ENCODE assay signal across 22 cellular contexts in genomic region chr11:6648505-6648904, GRCh38. TPM values are rescaled to one million over a fixed set of nuclear protein-coding genes. Genes with fewer than 3 reads are reported as not detected.
A peak's percentile ranks its signal among the peaks of the same experiment; 100 is the strongest.
DNase-seq lines count a peak whose midpoint lies in the region; ATAC-seq and TF ChIP-seq lines count a peak whose summit lies in the region.
"Had no signal": no experiment of that assay in that cellular context is flagged by ENCODE, and none has a peak within 500 bp of the region (broad histone marks: within the 10 kb centered on the region; RNA-seq: fewer than 3 reads in every experiment).

No MANE protein-coding gene starts in this region.

- no peak overlapping the region for H4K5ac ChIP-seq in IMR-90 (ENCODE audit: low read depth, low read length)

- intact Hi-C loops in IMR-90 (cut with micrococcal nuclease), result no loop called here
- intact Hi-C loops in colonic mucosa (cut with DNase I), result loop anchor here (5.0 kb wide), 1 partner anchor 34 kb away; the partner anchor contains the start of gene MRPL17

- WGBS in IMR-90 (ENCODE audit: extremely low coverage in 2 of 2, insufficient read length in 1 of 2), 2 experiments, result no CpG with 5 or more reads among the region's 1 CpG
- WGBS in smooth muscle cell (ENCODE audit: low lambda C conversion rate), result 81% methylated on average over 1 of the region's 1 CpG

- peak overlapping the region in 7 of 11 experiments; percentile 77 to 89 (median 85); a peak in 11 of 22 replicates for H3K27ac ChIP-seq in BLaER1 treated with 17β-estradiol and CSF1 and Interleukin-3, amounts not matched to agents 10 nM and 100 nM
- H3K27ac ChIP-seq in IMR-90 (ENCODE audit: insufficient read depth, low read length) (no peak overlapping the region), colonic mucosa (peak overlapping the region; percentile 64), smooth muscle cell (ENCODE audit: low read depth) (peak overlapping the region; percentile 73)
- H3K27ac ChIP-seq: neural progenitor cell, PC-9 had no signal

- no peak overlapping the region for H2BK120ac ChIP-seq in IMR-90 (ENCODE audit: low read depth, low read length)

- H3K14ac ChIP-seq in IMR-90 (replicated peaks; ENCODE audit: low read depth, low read length), result no peak overlapping the region

- TF ChIP-seq CTCF in IMR-90 (conservative IDR thresholded peaks at IDR 0.05; ENCODE audit: low read depth, low read length) (no peak), colonic mucosa (IDR thresholded peaks at IDR 0.05) (no peak), smooth muscle cell (IDR thresholded peaks at IDR 0.05; ENCODE audit: borderline replicate concordance, insufficient read depth, poor library complexity, severe bottlenecking) (no peak), BE2C (IDR thresholded peaks at IDR 0.05; ENCODE audit: low read depth, low read length) (no peak)

- H3K9me3 ChIP-seq in BLaER1 treated with 17β-estradiol and CSF1 and Interleukin-3, amounts not matched to agents 10 nM and 100 nM (replicated peaks in 1 of 11), result no peaks in the 10 kb centered on the region
- H3K9me3 ChIP-seq in IMR-90 (ENCODE audit: control insufficient read depth, insufficient read depth, low read length) (no peaks in the 10 kb centered on the region), colonic mucosa (no peaks in the 10 kb centered on the region), smooth muscle cell (replicated peaks; ENCODE audit: low read depth) (no peaks in the 10 kb centered on the region), BE2C (no peaks in the 10 kb centered on the region)
- H3K9me3 ChIP-seq: gastrocnemius medialis, lower lobe of right lung had no signal

- no peak for ATAC-seq in IMR-90 (ENCODE audit: low read depth)
- no peak for ATAC-seq in GM19467 (IDR thresholded peaks at IDR 0.05; ENCODE audit: unreplicated experiment)
- ATAC-seq: activated T-cell treated with anti-CD3 and anti-CD28 coated beads, Interleukin-2, amount 50 U/mL, for 72 hours; gastrocnemius medialis; HepG2; lower lobe of right lung had no signal

- H3K36me3 ChIP-seq in BLaER1 treated with 17β-estradiol and CSF1 and Interleukin-3, amounts not matched to agents 10 nM and 100 nM, result peaks cover 0 to 14% (median 0%) of the 10 kb centered on the region in 11 experiments; a peak in 3 of 22 replicates
- H3K36me3 ChIP-seq in IMR-90 (ENCODE audit: control insufficient read depth, insufficient read depth, low read length) (peaks cover 4% of the 10 kb centered on the region; the same call in 1 of the 2 replicates), colonic mucosa (no peaks in the 10 kb centered on the region), smooth muscle cell (ENCODE audit: low read depth) (no peaks in the 10 kb centered on the region), BE2C (no peaks in the 10 kb centered on the region)
- H3K36me3 ChIP-seq: gastrocnemius medialis, lower lobe of right lung, neural progenitor cell had no signal

- DNase-seq in IMR-90, result no peak
- no peak for DNase-seq in colonic mucosa
- no peak for DNase-seq in smooth muscle cell (lab: John Stamatoyannopoulos, UW; ENCODE audit: unreplicated experiment)
- no peak for DNase-seq in BE2C
- no peak for DNase-seq in NCI-H1092 treated with DMSO at 0.1 percent for 48 hours (lab: John Stamatoyannopoulos, UW)
- DNase-seq: activated CD4-positive, alpha-beta T cell treated with anti-CD3 and anti-CD28 coated beads for 48 hours; activated naive CD4-positive, alpha-beta T cell treated with anti-CD3 and anti-CD28 coated beads, Interleukin-2, amount 10 ng/mL, durations not matched to agents 7 days and 5 days; activated T-cell treated with anti-CD3 and anti-CD28 coated beads, Interleukin-2, amount 50 U/mL, for 72 hours; amniotic stem cell; CD4-positive, alpha-beta memory T cell; gastrocnemius medialis; lower lobe of right lung; NCI-H1105 treated with DMSO at 0.1 percent for 48 hours; NCI-H2029; NCI-H2227 treated with DMSO at 0.1 percent for 48 hours; NCI-H748 treated with DMSO at 0.1 percent for 48 hours; PC-9; SHP77 treated with DMSO at 0.1 percent for 48 hours had no signal

- H3K27me3 ChIP-seq in BLaER1 treated with 17β-estradiol and CSF1 and Interleukin-3, amounts not matched to agents 10 nM and 100 nM, result peaks cover 0 to 1% (median 0%) of the 10 kb centered on the region in 11 experiments; a peak in 4 of 22 replicates
- H3K27me3 ChIP-seq in IMR-90 (ENCODE audit: control insufficient read depth, insufficient read depth, low read length), result 0 out of 2 replicates have a peak, but pooled peaks cover 4% of the 10 kb centered on the region
- H3K27me3 ChIP-seq in colonic mucosa, result no peaks in the 10 kb centered on the region
- no peaks in the 10 kb centered on the region for H3K27me3 ChIP-seq in smooth muscle cell (ENCODE audit: low read depth)
- no peaks in the 10 kb centered on the region for H3K27me3 ChIP-seq in BE2C
- H3K27me3 ChIP-seq: gastrocnemius medialis had no signal

- H3K23ac ChIP-seq in IMR-90 (ENCODE audit: low read depth, low read length), result 0 out of 2 replicates have a peak overlapping the region, but pooled peaks have one; percentile 26

- H2AK9ac ChIP-seq in IMR-90 (replicated peaks; ENCODE audit: low read depth, low read length, poor library complexity), result no peak overlapping the region

- no peak overlapping the region for H2AFZ ChIP-seq in IMR-90 (replicated peaks; ENCODE audit: low read length, poor library complexity)
- H2AFZ ChIP-seq in smooth muscle cell (ENCODE audit: low read depth), result no peak overlapping the region
- H2AFZ ChIP-seq: neural progenitor cell, PC-9 had no signal

- H4K91ac ChIP-seq in IMR-90 (ENCODE audit: insufficient read depth, low read depth, low read length), result no peak overlapping the region

- peaks cover 29% of the 10 kb centered on the region for H3K9me1 ChIP-seq in IMR-90 (ENCODE audit: insufficient read depth, low read length)

- H3F3A ChIP-seq in smooth muscle cell (ENCODE audit: low read depth), result peaks cover 9% of the 10 kb centered on the region

- no peak overlapping the region for H2BK5ac ChIP-seq in IMR-90 (ENCODE audit: low read depth, low read length, poor library complexity, severe bottlenecking)

- no peak overlapping the region for H3K4ac ChIP-seq in IMR-90 (ENCODE audit: low read depth, low read length)

- H2AK5ac ChIP-seq in IMR-90 (ENCODE audit: low read depth, low read length), result no peak overlapping the region

- in situ Hi-C loops in IMR-90 (cut with MboI; ENCODE audit: low sequenced_read_pairs), result no loop called here

- H2BK15ac ChIP-seq in IMR-90 (ENCODE audit: low read depth, low read length), result no peak overlapping the region

- TF ChIP-seq POLR2A in IMR-90 (IDR thresholded peaks at IDR 0.05; ENCODE audit: low read depth, low read length), result no peak

- H3K79me1 ChIP-seq in IMR-90 (ENCODE audit: low read depth in 1 of 2, low read length in 2 of 2), result peaks cover 5 to 39% of the 10 kb centered on the region in 2 experiments; a peak in 3 of 4 replicates

- no TSS peak for BruUV-seq in IMR-90 (replicated peaks; lab: Mats Ljungman, UMichigan)

- no peak overlapping the region for H2BK20ac ChIP-seq in IMR-90 (ENCODE audit: low read depth, low read length)

- dilution Hi-C loops in IMR-90 (cut with HindIII; ENCODE audit: low sequenced_read_pairs, unreplicated experiment), result no loop called here

- H4K8ac ChIP-seq in IMR-90 (ENCODE audit: low read depth in 2 of 2, low read length in 2 of 2), result no peak overlapping the region

- H3K4me1 ChIP-seq in BLaER1 treated with 17β-estradiol and CSF1 and Interleukin-3, amounts not matched to agents 10 nM and 100 nM, result peaks cover 36 to 90% (median 65%) of the 10 kb centered on the region in 10 experiments
- H3K4me1 ChIP-seq in IMR-90 (ENCODE audit: control insufficient read depth, insufficient read depth, low read length) (peaks cover 16% of the 10 kb centered on the region), colonic mucosa (peaks cover 3% of the 10 kb centered on the region), smooth muscle cell (ENCODE audit: low read depth) (peaks cover 11% of the 10 kb centered on the region), BE2C (no peaks in the 10 kb centered on the region; the same call in 1 of the 2 replicates)

- POLR2A ChIA-PET in IMR-90 (lab: Charles Lee; ENCODE audit: unreplicated experiment), result no interaction called here

- H3K4me2 ChIP-seq in BLaER1 treated with 17β-estradiol and CSF1 and Interleukin-3, amounts not matched to agents 10 nM and 100 nM, result peak overlapping the region in 9 of 11 experiments; percentile 81 to 96 (median 91); a peak in 18 of 22 replicates
- no peak overlapping the region for H3K4me2 ChIP-seq in IMR-90 (ENCODE audit: low read depth, low read length)
- no peak overlapping the region for H3K4me2 ChIP-seq in smooth muscle cell
- H3K4me2 ChIP-seq: neural progenitor cell, PC-9 had no signal

- no peak overlapping the region for H3K18ac ChIP-seq in IMR-90 (ENCODE audit: low read depth, low read length)

- CTCF ChIA-PET in IMR-90 (lab: Yijun Ruan, JAX), result interaction anchor here (1.1 kb wide), 1 partner anchor 35 kb away, joined by 4 read pairs; the partner anchor contains the start of gene MRPL17

- no peak overlapping the region for H3K4me3 ChIP-seq in BLaER1 treated with 17β-estradiol and CSF1 and Interleukin-3, amounts not matched to agents 10 nM and 100 nM
- H3K4me3 ChIP-seq in IMR-90 (ENCODE audit: insufficient read depth, low read depth, low read length) (no peak overlapping the region), colonic mucosa (no peak overlapping the region), smooth muscle cell (no peak overlapping the region), BE2C (ENCODE audit: low read depth, low read length) (no peak overlapping the region)
- H3K4me3 ChIP-seq: gastrocnemius medialis, lower lobe of right lung, neural progenitor cell, PC-9 had no signal

- H3K56ac ChIP-seq in IMR-90 (ENCODE audit: extremely low read depth, insufficient read depth, low read length), result no peak overlapping the region

- H3K79me2 ChIP-seq in smooth muscle cell (ENCODE audit: low read depth), result peaks cover 45% of the 10 kb centered on the region

- no peak for TF ChIP-seq RAD21 in IMR-90 (IDR thresholded peaks at IDR 0.05; ENCODE audit: low read length)

- H4K20me1 ChIP-seq in BLaER1 treated with 17β-estradiol and CSF1 and Interleukin-3, amounts not matched to agents 10 nM and 100 nM, result peaks cover 0 to 7% (median 0%) of the 10 kb centered on the region in 11 experiments; a peak in 3 of 22 replicates
- H4K20me1 ChIP-seq in IMR-90 (ENCODE audit: insufficient read depth, low read length) (peaks cover 7% of the 10 kb centered on the region; the same call in 1 of the 2 replicates), smooth muscle cell (ENCODE audit: low read depth) (peaks cover 54% of the 10 kb centered on the region)

- no peak overlapping the region for H3K9ac ChIP-seq in BLaER1 treated with 17β-estradiol and CSF1 and Interleukin-3, amounts not matched to agents 10 nM and 100 nM
- H3K9ac ChIP-seq in IMR-90 (ENCODE audit: low read depth, low read length) (no peak overlapping the region), colonic mucosa (ENCODE audit: low read depth in 2 of 2, low read length in 2 of 2) (no peak overlapping the region), smooth muscle cell (ENCODE audit: low read depth) (no peak overlapping the region)
- H3K9ac ChIP-seq: neural progenitor cell had no signal

RNA-seq across cellular contexts. Expression of gene DCHS1, which starts 7.1 kb away (rescaled TPM):
- total RNA-seq in IMR-90 (2012; rRNA removed), result 1.4 and 1.7 TPM in 2 replicates
- polyA plus RNA-seq in IMR-90 (2012; rRNA removed), result 3.3 and 3.8 TPM in 2 replicates
- 2.0 and 3.8 TPM in 2 replicates for polyA plus RNA-seq in IMR-90 (2012; cell fraction: cytosol; rRNA removed)
- polyA plus RNA-seq in IMR-90 (2012; cell fraction: nucleus; rRNA removed; ENCODE audit: low replicate concordance), result 6.7 and 13.0 TPM in 2 replicates
- total RNA-seq in colonic mucosa, result 1 to 10 TPM; 4.7 to 8.3 TPM
- total RNA-seq in smooth muscle cell, result 25.1 and 34.2 TPM in 2 replicates
- 21.0 and 24.5 TPM in 2 replicates for polyA plus RNA-seq in smooth muscle cell
- 9.6 TPM for polyA plus RNA-seq in BE2C (2012; ENCODE audit: insufficient read depth, insufficient read length, low read depth)

RNA-seq across cellular contexts. Expression of gene TPP1, which starts 29.3 kb away (rescaled TPM):
- 16.7 and 33.5 TPM in 2 replicates for total RNA-seq in IMR-90 (2012; rRNA removed)
- polyA plus RNA-seq in IMR-90 (2012; rRNA removed), result 66.2 and 108 TPM in 2 replicates
- 41.8 and 75.0 TPM in 2 replicates for polyA plus RNA-seq in IMR-90 (2012; cell fraction: cytosol; rRNA removed)
- 76.6 and 101 TPM in 2 replicates for polyA plus RNA-seq in IMR-90 (2012; cell fraction: nucleus; rRNA removed; ENCODE audit: low replicate concordance)
- 100 to 1,000 TPM in 1 of 2 donors, 10 to 100 TPM in 1; 83.4 to 123 TPM for total RNA-seq in colonic mucosa
- 21.6 and 37.3 TPM in 2 replicates for total RNA-seq in smooth muscle cell
- 54.1 and 55.4 TPM in 2 replicates for polyA plus RNA-seq in smooth muscle cell
- 27.2 TPM for polyA plus RNA-seq in BE2C (2012; ENCODE audit: insufficient read depth, insufficient read length, low read depth)

RNA-seq across cellular contexts. Expression of gene MRPL17, which starts 34.6 kb away (rescaled TPM):
- total RNA-seq in IMR-90 (2012; rRNA removed), result 65.8 and 70.3 TPM in 2 replicates
- polyA plus RNA-seq in IMR-90 (2012; rRNA removed), result 85.2 and 97.5 TPM in 2 replicates
- polyA plus RNA-seq in IMR-90 (2012; cell fraction: cytosol; rRNA removed), result 62.0 and 80.4 TPM in 2 replicates
- polyA plus RNA-seq in IMR-90 (2012; cell fraction: nucleus; rRNA removed; ENCODE audit: low replicate concordance), result 19.4 and 28.9 TPM in 2 replicates
- 10 to 100 TPM; 34.6 to 75.1 TPM for total RNA-seq in colonic mucosa
- 64.0 and 132 TPM in 2 replicates for total RNA-seq in smooth muscle cell
- polyA plus RNA-seq in smooth muscle cell, result 77.4 and 98.4 TPM in 2 replicates
- 106 TPM for polyA plus RNA-seq in BE2C (2012; ENCODE audit: insufficient read depth, insufficient read length, low read depth)

RNA-seq across cellular contexts. Expression of gene TAF10, which starts 36.5 kb away (rescaled TPM):
- total RNA-seq in IMR-90 (2012; rRNA removed) (18.6 and 24.4 TPM in 2 replicates), colonic mucosa (100 to 1,000 TPM; 123 to 142 TPM), smooth muscle cell (67.9 and 83.3 TPM in 2 replicates)
- polyA plus RNA-seq in IMR-90 (2012; rRNA removed) (132 and 180 TPM in 2 replicates), smooth muscle cell (373 and 378 TPM in 2 replicates)
- 73.3 and 76.1 TPM in 2 replicates for polyA plus RNA-seq in IMR-90 (2012; cell fraction: cytosol; rRNA removed)
- 71.9 and 78.4 TPM in 2 replicates for polyA plus RNA-seq in IMR-90 (2012; cell fraction: nucleus; rRNA removed; ENCODE audit: low replicate concordance)
- polyA plus RNA-seq in BE2C (2012; ENCODE audit: insufficient read depth, insufficient read length, low read depth), result 218 TPM

RNA-seq across cellular contexts. Expression of gene ILK, which starts 44.9 kb away (rescaled TPM):
- total RNA-seq in IMR-90 (2012; rRNA removed), result 272 and 339 TPM in 2 replicates
- 367 and 389 TPM in 2 replicates for polyA plus RNA-seq in IMR-90 (2012; rRNA removed)
- 266 and 365 TPM in 2 replicates for polyA plus RNA-seq in IMR-90 (2012; cell fraction: cytosol; rRNA removed)
- 346 and 590 TPM in 2 replicates for polyA plus RNA-seq in IMR-90 (2012; cell fraction: nucleus; rRNA removed; ENCODE audit: low replicate concordance)
- 100 to 1,000 TPM; 115 to 157 TPM for total RNA-seq in colonic mucosa
- 138 and 166 TPM in 2 replicates for total RNA-seq in smooth muscle cell
- polyA plus RNA-seq in smooth muscle cell, result 236 and 238 TPM in 2 replicates
- 155 TPM for polyA plus RNA-seq in BE2C (2012; ENCODE audit: insufficient read depth, insufficient read length, low read depth)

Comparison
In these comparisons a context has a peak if more than half of its experiments do, and no peak if none do; other contexts are left out.
1. H3K4me2 ChIP-seq: peak in BLaER1 treated with 17β-estradiol and CSF1 and Interleukin-3, amounts not matched to agents 10 nM and 100 nM (9 of 11); none in IMR-90 (single experiment) and smooth muscle cell (single experiment).